Comparison of ENCODE assay signal across 8 cellular contexts in the genomic region with DNA sequence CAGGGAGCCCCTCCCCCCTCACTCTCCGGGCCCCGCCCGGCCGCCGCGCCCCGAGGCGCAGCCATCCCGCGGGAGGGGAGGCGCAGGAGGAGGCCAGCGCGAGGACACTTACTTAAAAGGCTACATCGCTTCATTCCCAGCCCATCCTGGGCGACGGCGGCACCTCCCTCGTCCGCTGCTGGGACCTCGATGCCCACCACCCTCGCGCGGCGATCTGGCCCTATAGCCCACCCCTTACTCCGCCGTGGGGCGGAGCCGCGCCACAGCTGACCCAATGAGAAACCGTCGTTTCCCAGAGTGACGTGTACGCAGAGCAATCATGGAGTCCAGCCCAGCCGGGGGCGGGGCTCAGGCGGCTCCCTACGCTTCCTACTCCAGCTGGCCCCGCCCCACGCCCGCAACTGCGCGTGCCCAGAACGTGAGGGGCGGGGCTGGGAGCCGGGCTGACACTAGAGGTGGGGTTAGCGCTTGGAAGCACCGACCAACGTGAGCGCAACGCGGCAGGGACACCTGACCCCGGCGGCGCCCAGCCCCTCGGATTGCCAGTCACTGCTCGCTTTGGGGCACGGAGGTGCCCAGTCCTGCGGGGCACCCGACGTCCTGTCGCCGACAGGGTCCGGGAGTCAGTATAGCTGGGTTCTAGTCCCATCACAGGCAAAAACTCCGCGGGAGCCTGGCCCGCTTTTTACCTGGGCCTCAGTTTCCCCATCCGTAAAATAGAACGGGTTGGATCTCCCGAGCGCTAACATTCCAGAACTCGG. TPM values are rescaled to one million over a fixed set of nuclear protein-coding genes. Genes with fewer than 3 reads are reported as not detected.
DNase-seq lines count a peak whose midpoint lies in the region; ATAC-seq and TF ChIP-seq lines count a peak whose summit lies in the region.

TSS of gene ANKRD27 (minus strand) at position 222 of the 761 bp plus-strand sequence. CDS start 16,165 bp downstream, outside the sequence.

- ATAC-seq in HG03460 (IDR thresholded peaks at IDR 0.05; ENCODE audit: unreplicated experiment) (peak; percentile 96), left colon (peak; percentile 88)

- no peaks in the 10 kb centered on the region for H3K9me3 ChIP-seq in colonic mucosa

- CTCF ChIA-PET in BJ (lab: Yijun Ruan, JAX) = interaction anchor here (0.5 to 1.6 kb wide), 2 partner anchors 16 to 92 kb away, joined by 3 to 6 read pairs; partner anchors contain the start of gene NUDT19

- H3K27me3 ChIP-seq in BJ (ENCODE audit: control insufficient read depth, insufficient read depth, low read length) (peaks cover 18% of the 10 kb centered on the region), colonic mucosa (peaks cover 21% of the 10 kb centered on the region)

- TF ChIP-seq CTCF in BJ (IDR thresholded peaks at IDR 0.05; ENCODE audit: insufficient read depth, low read depth, low read length) (no peak), colonic mucosa (IDR thresholded peaks at IDR 0.05) (no peak)

- H3K36me3 ChIP-seq in BJ (ENCODE audit: control insufficient read depth, insufficient read depth, low read length) (no peaks in the 10 kb centered on the region), colonic mucosa (no peaks in the 10 kb centered on the region)

- peak within 1 kb of the TSS; percentile 72 for H3K27ac ChIP-seq in colonic mucosa

- H3K4me1 ChIP-seq in colonic mucosa = peaks cover 16% of the 10 kb centered on the region

- POLR2A ChIA-PET in BJ (lab: Charles Lee) = interaction anchor here (0.6 kb wide), 1 partner anchor 26 kb away, joined by 3 read pairs; no protein-coding TSS in a partner anchor

- H3K4me3 ChIP-seq in BJ (ENCODE audit: low read depth, low read length) = peak within 1 kb of the TSS; percentile 96
- peak within 1 kb of the TSS; percentile 84 for H3K4me3 ChIP-seq in colonic mucosa

- peak; percentile 78 for DNase-seq in BJ (ENCODE audit: low read depth)
- peak; percentile 91 for DNase-seq in GM19240 (ENCODE audit: insufficient read length, low spot score)
- DNase-seq in NCI-H526 (lab: John Stamatoyannopoulos, UW) = peak; percentile 98 to 100
- DNase-seq in activated CD4-positive, alpha-beta T cell treated with anti-CD3 and anti-CD28 coated beads for 48 hours = peak; percentile 99
- peak; percentile 99 for DNase-seq in colonic mucosa
- peak; percentile 98 to 99 for DNase-seq in left colon
- DNase-seq in stimulated activated CD4-positive, alpha-beta T cell treated with anti-CD3 and anti-CD28 coated beads, Interleukin-1b, Interleukin-23, amount 100 ng/mL, for 48 hours = peak; percentile 97

- intact Hi-C loops in colonic mucosa (cut with DNase I) = loop anchor here (10.0 kb wide), 2 partner anchors 90 to 290 kb away; partner anchors contain the start of gene PDCD5
- intact Hi-C loops in left colon (cut with DNase I, micrococcal nuclease) = no loop called here

- peak within 1 kb of the TSS; percentile 73 to 82 for H3K9ac ChIP-seq in colonic mucosa (ENCODE audit: low read depth in 2 of 2, low read length in 2 of 2)

RNA-seq across cellular contexts. Expression of gene ANKRD27, which starts in this region (rescaled TPM):
- polyA plus RNA-seq in BJ (2011; rRNA removed) = 25.7 and 27.1 TPM in 2 replicates
- polyA minus RNA-seq in BJ (2011; rRNA and poly(A)+ RNA removed) = 27.6 and 38.4 TPM in 2 replicates
- total RNA-seq in colonic mucosa (10 to 100 TPM; 36.6 to 37.1 TPM), left colon (10 to 100 TPM; 35.7 to 38.2 TPM)

Comparison
In these comparisons a context has a peak if more than half of its experiments do, and no peak if none do; other contexts are left out.
1. Peak in every context shown above with its lines: DNase-seq, ATAC-seq, H3K4me3 ChIP-seq and H3K27ac ChIP-seq.